In genomic region chr12:95117178-95117599, GRCh38 we compare ENCODE assay signal across 7 cellular contexts. TPM values are rescaled to one million over a fixed set of nuclear protein-coding genes. Genes with fewer than 3 reads are reported as not detected.
DNase-seq lines count a peak whose midpoint lies in the region; ATAC-seq, FAIRE-seq and TF ChIP-seq lines count a peak whose summit lies in the region.

No MANE protein-coding gene starts in this region.

- FAIRE-seq in TTC549 (lab: Jason Lieb, UNC) = peak; percentile 79

- in situ Hi-C loops in GM13977 (cut with MboI; ENCODE audit: low pct_unique_long_range_greater_than_20kb, low sequenced_read_pairs, unreplicated experiment) = loop anchor here (25.0 kb wide), 1 partner anchor 395 kb away; no protein-coding TSS in a partner anchor

- TSS peak; percentile 78 for BruUV-seq in MCF 10A (replicated peaks; lab: Mats Ljungman, UMichigan)

- no peaks in the 10 kb centered on the region for H3K9me3 Mint-ChIP-seq in MCF 10A (ENCODE audit: unreplicated experiment)

- intact Hi-C loops in MCF 10A (cut with micrococcal nuclease) = loop anchor here (1.0 to 5.0 kb wide), 6 partner anchors 85 to 417 kb away; partner anchors contain the start of genes FGD6, METAP2 and VEZT

- H3K27ac Mint-ChIP-seq in MCF 10A (ENCODE audit: low read depth, unreplicated experiment) = peak overlapping the region; percentile 78

- DNase-seq in GM13977 (ENCODE audit: low spot score) = peak; percentile 66
- peak; percentile 70 to 79 for DNase-seq in NCI-H2081 (lab: John Stamatoyannopoulos, UW)
- DNase-seq in MCF 10A (ENCODE audit: unreplicated experiment) = peak; percentile 86
- DNase-seq in iris pigment epithelial cell (ENCODE audit: low read depth) = peak; percentile 68
- DNase-seq in stimulated activated CD4-positive, alpha-beta T cell treated with anti-CD3 and anti-CD28 coated beads, Interleukin-1b, Interleukin-23, amount 100 ng/mL, for 24 hours (ENCODE audit: low read depth in 4 of 4, low spot score in 1 of 4) = peak; percentile 24 to 49 (median 38)

- peaks cover 17% of the 10 kb centered on the region for H3K36me3 Mint-ChIP-seq in MCF 10A (ENCODE audit: insufficient read depth, unreplicated experiment)

- peak overlapping the region; percentile 38 for H3K4me3 Mint-ChIP-seq in MCF 10A (ENCODE audit: unreplicated experiment)

- CTCF ChIA-PET in MCF 10A (lab: Yijun Ruan, JAX) = interaction anchor here (0.5 to 3.9 kb wide), 35 partner anchors 9 to 421 kb away, joined by 3 to 50 read pairs (median 4); partner anchors contain the start of genes FGD6 and VEZT

- no peaks in the 10 kb centered on the region for H3K27me3 Mint-ChIP-seq in MCF 10A (ENCODE audit: insufficient read depth, unreplicated experiment)

- H3K4me1 Mint-ChIP-seq in MCF 10A (ENCODE audit: insufficient read depth, unreplicated experiment) = peaks cover 28% of the 10 kb centered on the region

- POLR2A ChIA-PET in MCF 10A (lab: Yijun Ruan, JAX) = interaction anchor here (0.7 to 5.8 kb wide), 18 partner anchors 9 to 417 kb away, joined by 3 to 158 read pairs (median 4); partner anchors contain the start of genes FGD6, METAP2, NR2C1 and VEZT

- peak; percentile 90 for ATAC-seq in HG02884 (IDR thresholded peaks at IDR 0.05; ENCODE audit: unreplicated experiment)

- TF ChIP-seq CTCF in GM13977 (IDR thresholded peaks at IDR 0.05; ENCODE audit: extremely low read depth, insufficient read depth, missing control alignments) (peak; percentile 58), MCF 10A (IDR thresholded peaks at IDR 0.05; ENCODE audit: unreplicated experiment) (peak; percentile 48)

RNA-seq across cellular contexts. Expression of gene NR2C1, which starts 43.8 kb away (rescaled TPM):
- 29.0 and 35.2 TPM in 2 replicates for total RNA-seq in MCF 10A (2022)

Comparison
In these comparisons a context has a peak if more than half of its experiments do, and no peak if none do; other contexts are left out.
1. Peak in every context shown above with its lines: DNase-seq and ATAC-seq.